In genomic region chr10:17457083-17457482, GRCh38 we compare ENCODE assay signal across 24 cellular contexts. TPM values are rescaled to one million over a fixed set of nuclear protein-coding genes. Genes with fewer than 3 reads are reported as not detected.
A peak's percentile ranks its signal among the peaks of the same experiment; 100 is the strongest.
DNase-seq lines count a peak whose midpoint lies in the region; ATAC-seq, FAIRE-seq and TF ChIP-seq lines count a peak whose summit lies in the region.
"Had no signal": no experiment of that assay in that cellular context is flagged by ENCODE, and none has a peak within 500 bp of the region (broad histone marks: within the 10 kb centered on the region; RNA-seq: fewer than 3 reads in every experiment).

No MANE protein-coding gene starts in this region.

- H3K79me2 ChIP-seq in K562 (ENCODE audit: control insufficient read depth, insufficient read depth, low read length) (peaks cover 39% of the 10 kb centered on the region), mesendoderm (ENCODE audit: control insufficient read depth, insufficient read depth, low read length) (no peaks in the 10 kb centered on the region)

- no peaks in the 10 kb centered on the region for H3K79me1 ChIP-seq in mesendoderm (ENCODE audit: low read length)

- ATAC-seq in K562 = no peak
- ATAC-seq in HG02588 (IDR thresholded peaks at IDR 0.05; ENCODE audit: unreplicated experiment) = no peak
- ATAC-seq: CD8-positive, alpha-beta T cell had no signal

- no TSS peak for BruUV-seq in K562 (replicated peaks; lab: Mats Ljungman, UMichigan)

- peak; percentile 58 for FAIRE-seq in K562 (lab: Jason Lieb, UNC)
- FAIRE-seq: D721Med, GM12891, GM18507, H1 had no signal

- in situ Hi-C loops in K562 (cut with MboI) = no loop called here

- no peak overlapping the region for H3K4me3 Mint-ChIP-seq in CD8-positive, alpha-beta memory T cell
- H3K4me3 Mint-ChIP-seq in activated CD4-positive, alpha-beta memory T cell treated with anti-CD3 and anti-CD28 coated beads for 36 hours = no peak overlapping the region
- H3K4me3 Mint-ChIP-seq in mesothelial cell of epicardium = no peak overlapping the region
- H3K4me3 Mint-ChIP-seq: B cell; CD8-positive, alpha-beta T cell had no signal

- H3K9me3 Mint-ChIP-seq in CD8-positive, alpha-beta memory T cell = no peaks in the 10 kb centered on the region
- no peaks in the 10 kb centered on the region for H3K9me3 Mint-ChIP-seq in activated CD4-positive, alpha-beta memory T cell treated with anti-CD3 and anti-CD28 coated beads for 36 hours
- H3K9me3 Mint-ChIP-seq in mesothelial cell of epicardium = no peaks in the 10 kb centered on the region
- H3K9me3 Mint-ChIP-seq: CD8-positive, alpha-beta T cell had no signal

- TF ChIP-seq CTCF in K562 (IDR thresholded peaks at IDR 0.05 in 2 of 3, conservative IDR thresholded peaks at IDR 0.05 in 1 of 3; ENCODE audit: insufficient read depth in 2 of 3, low read depth in 1 of 3, low read length in 3 of 3) = no peak
- no peak for TF ChIP-seq CTCF in mesothelial cell of epicardium (IDR thresholded peaks at IDR 0.05; ENCODE audit: unreplicated experiment)

- no peak overlapping the region for H3K27ac Mint-ChIP-seq in CD8-positive, alpha-beta memory T cell
- no peak overlapping the region for H3K27ac Mint-ChIP-seq in activated CD4-positive, alpha-beta memory T cell treated with anti-CD3 and anti-CD28 coated beads for 36 hours
- no peak overlapping the region for H3K27ac Mint-ChIP-seq in mesothelial cell of epicardium
- H3K27ac Mint-ChIP-seq: B cell; CD8-positive, alpha-beta T cell had no signal

- no peak overlapping the region for H3K4ac ChIP-seq in mesendoderm (ENCODE audit: low read depth, low read length)

- TF ChIP-seq RAD21 in K562 (CRISPR knock-in tag; conservative IDR thresholded peaks at IDR 0.05 in 1 of 2, IDR thresholded peaks at IDR 0.05 in 1 of 2) = no peak

- 0% methylated on average over 2 of the region's 2 CpGs for WGBS in K562 (ENCODE audit: insufficient coverage, low coverage, missing lambda C conversion rate)
- no CpG with 5 or more reads among the region's 2 CpGs for WGBS in mesendoderm (ENCODE audit: extremely low coverage, insufficient coverage, low lambda C conversion rate)

- H2BK5ac ChIP-seq in mesendoderm (ENCODE audit: low read length) = no peak overlapping the region

- no peak overlapping the region for H3K18ac ChIP-seq in mesendoderm (ENCODE audit: low read length)

- peaks cover 18 to 25% (median 21%) of the 10 kb centered on the region in 3 donors for H3K4me1 Mint-ChIP-seq in CD8-positive, alpha-beta memory T cell
- H3K4me1 Mint-ChIP-seq in activated CD4-positive, alpha-beta memory T cell treated with anti-CD3 and anti-CD28 coated beads for 36 hours (ENCODE audit: low read depth) = peaks cover 13% of the 10 kb centered on the region
- H3K4me1 Mint-ChIP-seq in mesothelial cell of epicardium = peaks cover 14% of the 10 kb centered on the region

- no peak for TF ChIP-seq POLR2A in K562 (conservative IDR thresholded peaks at IDR 0.05)

- H3K27me3 Mint-ChIP-seq in CD8-positive, alpha-beta memory T cell = peaks cover 11 to 37% of the 10 kb centered on the region in 2 donors
- peaks cover 13% of the 10 kb centered on the region for H3K27me3 Mint-ChIP-seq in activated CD4-positive, alpha-beta memory T cell treated with anti-CD3 and anti-CD28 coated beads for 36 hours
- H3K27me3 Mint-ChIP-seq in mesothelial cell of epicardium (ENCODE audit: low read depth) = peaks cover 52% of the 10 kb centered on the region

- H3K23ac ChIP-seq in mesendoderm (ENCODE audit: low read length) = no peak overlapping the region

- no peaks in the 10 kb centered on the region for H3K9me3 ChIP-seq in CD8-positive, alpha-beta memory T cell (ENCODE audit: low read length)
- no peaks in the 10 kb centered on the region for H3K9me3 ChIP-seq in K562 (replicated peaks; ENCODE audit: control insufficient read depth, insufficient read depth, low read depth, low read length)

- no peak for DNase-seq in CD8-positive, alpha-beta memory T cell
- DNase-seq in OCI-M1 (lab: John Stamatoyannopoulos, UW) (peak; percentile 40), K562 (ENCODE audit: extremely low read depth in 1 of 4, low spot score in 3 of 4) (peak in 1 of 4 experiments; percentile 66), mesendoderm (no peak), mesothelial cell of epicardium (ENCODE audit: low spot score in 2 of 2, unreplicated experiment in 2 of 2) (no peak)
- DNase-seq in activated CD4-positive, alpha-beta memory T cell treated with anti-CD3 and anti-CD28 coated beads for 36 hours = no peak
- DNase-seq: CD4-positive, CD25-positive, alpha-beta regulatory T cell; CD8-positive, alpha-beta T cell; DMS 273 treated with DMSO at 0.1 percent for 48 hours; DMS79; EL; GF-D8; H7; HCEC 1CT had no signal

- H2AFZ ChIP-seq in K562 (ENCODE audit: low read depth, low read length) = peak overlapping the region; percentile 11

- intact Hi-C loops in K562 (cut with micrococcal nuclease) = no loop called here
- intact Hi-C loops in activated CD4-positive, alpha-beta memory T cell treated with anti-CD3 and anti-CD28 coated beads for 36 hours (cut with micrococcal nuclease) = no loop called here

- H3K4me2 ChIP-seq in K562 (ENCODE audit: insufficient read depth, low read length) = peak overlapping the region; percentile 58; the same call in 1 of the 2 replicates
- H3K4me2 ChIP-seq in mesendoderm (ENCODE audit: low read length) = no peak overlapping the region
- H3K4me2 ChIP-seq: BLaER1 had no signal

- H4K20me1 ChIP-seq in K562 (replicated peaks; ENCODE audit: control insufficient read depth, insufficient read depth, low read length) = no peaks in the 10 kb centered on the region

- POLR2A ChIA-PET in CD8-positive, alpha-beta memory T cell (lab: Charles Lee) = no interaction called here
- POLR2A ChIA-PET in K562 (lab: Yijun Ruan, JAX) = interaction anchor here (0.6 to 1.7 kb wide), 5 partner anchors 10 to 70 kb away, joined by 3 to 5 read pairs (median 3); no protein-coding TSS in a partner anchor
- POLR2A ChIA-PET in activated CD4-positive, alpha-beta memory T cell treated with anti-CD3 and anti-CD28 coated beads for 36 hours (lab: Charles Lee) = no interaction called here

- H2AK5ac ChIP-seq in mesendoderm (ENCODE audit: low read length) = no peak overlapping the region

- H3K27ac ChIP-seq in CD8-positive, alpha-beta memory T cell (ENCODE audit: low read depth, low read length) = peak overlapping the region; percentile 9
- H3K27ac ChIP-seq in K562 (ENCODE audit: extremely low read depth, low read depth, low read length) (peak overlapping the region; percentile 24), mesendoderm (ENCODE audit: low read depth, low read length) (no peak overlapping the region)
- H3K27ac ChIP-seq: 22Rv1, BLaER1, C4-2B had no signal

- peak overlapping the region; percentile 1 to 68; a peak in 1 of 4 replicates for H3K9ac ChIP-seq in K562 (ENCODE audit: insufficient read depth in 1 of 2, low read depth in 2 of 2, low read length in 2 of 2)
- H3K9ac ChIP-seq in mesendoderm (ENCODE audit: low read length) = no peak overlapping the region
- H3K9ac ChIP-seq: BLaER1 had no signal

- no peaks in the 10 kb centered on the region for H3K9me1 ChIP-seq in K562 (ENCODE audit: control insufficient read depth, insufficient read depth, low read length)

- H3K4me1 ChIP-seq in CD8-positive, alpha-beta memory T cell (ENCODE audit: insufficient read depth, low read length) = peaks cover 7% of the 10 kb centered on the region
- peaks cover 27 to 44% of the 10 kb centered on the region in 2 experiments for H3K4me1 ChIP-seq in K562 (replicated peaks in 1 of 2; ENCODE audit: control insufficient read depth in 2 of 2, insufficient read depth in 2 of 2, low read length in 2 of 2)
- peaks cover 4% of the 10 kb centered on the region for H3K4me1 ChIP-seq in mesendoderm (ENCODE audit: control insufficient read depth, low read depth, low read length)

- CTCF ChIA-PET in CD8-positive, alpha-beta memory T cell (lab: Charles Lee) = interaction anchor here (0.6 kb wide), 1 partner anchor 10 kb away, joined by 4 read pairs; no protein-coding TSS in a partner anchor
- CTCF ChIA-PET in K562 (lab: Yijun Ruan, JAX; ENCODE audit: low intra/inter-chr PET ratio) = no interaction called here
- CTCF ChIA-PET in activated CD4-positive, alpha-beta memory T cell treated with anti-CD3 and anti-CD28 coated beads for 36 hours (lab: Charles Lee) = no interaction called here

- no peak overlapping the region for H2BK120ac ChIP-seq in mesendoderm (ENCODE audit: low read depth, low read length)

- H3K56ac ChIP-seq in mesendoderm (ENCODE audit: low read length) = no peak overlapping the region

- no peaks in the 10 kb centered on the region for H3K27me3 ChIP-seq in CD8-positive, alpha-beta memory T cell (ENCODE audit: insufficient read depth, low read length, poor library complexity, severe bottlenecking)
- H3K27me3 ChIP-seq in K562 (ENCODE audit: control insufficient read depth in 2 of 2, insufficient read depth in 2 of 2, low read length in 2 of 2) (no peaks in the 10 kb centered on the region), mesendoderm (ENCODE audit: insufficient read depth, low read length, poor library complexity) (peaks cover 2% of the 10 kb centered on the region)

- H3K4me3 ChIP-seq in CD8-positive, alpha-beta memory T cell (ENCODE audit: low read length) = no peak overlapping the region
- H3K4me3 ChIP-seq in K562 = no peak overlapping the region
- H3K4me3 ChIP-seq in mesendoderm (ENCODE audit: low read length) = no peak overlapping the region
- H3K4me3 ChIP-seq: BLaER1 had no signal

- H3K36me3 ChIP-seq in CD8-positive, alpha-beta memory T cell (ENCODE audit: insufficient read depth, low read length) = no peaks in the 10 kb centered on the region
- H3K36me3 ChIP-seq in K562 (ENCODE audit: control insufficient read depth, insufficient read depth, low read length) = no peaks in the 10 kb centered on the region
- H3K36me3 ChIP-seq in mesendoderm (ENCODE audit: control insufficient read depth, insufficient read depth, low read length) = no peaks in the 10 kb centered on the region
- H3K36me3 ChIP-seq: BLaER1 had no signal

- peak overlapping the region; percentile 28 for H4K8ac ChIP-seq in mesendoderm (ENCODE audit: low read depth, low read length)

- H4K5ac ChIP-seq in mesendoderm (ENCODE audit: low read length) = no peak overlapping the region

- peaks cover 0 to 2% (median 0%) of the 10 kb centered on the region in 3 donors for H3K36me3 Mint-ChIP-seq in CD8-positive, alpha-beta memory T cell
- H3K36me3 Mint-ChIP-seq in activated CD4-positive, alpha-beta memory T cell treated with anti-CD3 and anti-CD28 coated beads for 36 hours = no peaks in the 10 kb centered on the region
- no peaks in the 10 kb centered on the region for H3K36me3 Mint-ChIP-seq in mesothelial cell of epicardium
- H3K36me3 Mint-ChIP-seq: CD4-positive, CD25-positive, alpha-beta regulatory T cell; CD8-positive, alpha-beta T cell had no signal

- H2BK15ac ChIP-seq in mesendoderm (replicated peaks; ENCODE audit: low read depth) = no peak overlapping the region

- peak; percentile 82 for TF ChIP-seq EP300 in K562 (IDR thresholded peaks at IDR 0.05; ENCODE audit: low read length)

RNA-seq across cellular contexts. Expression of gene ST8SIA6, which starts 2.7 kb away (rescaled TPM):
- total RNA-seq in CD8-positive, alpha-beta memory T cell = not detected
- polyA plus RNA-seq in CD8-positive, alpha-beta memory T cell = 1.9 TPM
- 2.7 and 7.6 TPM in 2 replicates for total RNA-seq in K562 (2011; cell fraction: chromatin; rRNA removed; ENCODE audit: low replicate concordance)
- total RNA-seq in K562 (2011; cell fraction: nucleolus; rRNA removed) = 2.2 and 3.4 TPM in 2 replicates
- total RNA-seq in K562 (2011; cell fraction: nucleoplasm; rRNA removed) = 5.1 and 5.6 TPM in 2 replicates
- 3.9 and 5.1 TPM in 2 replicates for total RNA-seq in K562 (2014; rRNA removed)
- total RNA-seq in K562 (2014; rRNA removed; fragmentation: Illumina TruSeq; extraction: Trizol) = 6.4 and 7.2 TPM in 2 replicates
- total RNA-seq in K562 (2015; rRNA removed; fragmentation: Illumina TruSeq; extraction: Trizol) = 4.8 and 6.7 TPM in 2 replicates
- 5.0 and 6.6 TPM in 2 replicates for total RNA-seq in K562 (2021)
- 4.4 and 6.6 TPM in 2 replicates for polyA plus RNA-seq in K562 (2011; rRNA removed)
- 1.5 and 1.7 TPM in 2 replicates for polyA plus RNA-seq in K562 (2011; cell fraction: cytosol; rRNA removed)
- polyA plus RNA-seq in K562 (2011; cell fraction: nucleus; rRNA removed) = 2.2 and 2.9 TPM in 2 replicates
- 2.9 and 5.6 TPM in 2 replicates for polyA plus RNA-seq in K562 (2012)
- 4.1 and 5.2 TPM in 2 replicates for polyA plus RNA-seq in K562 (2014; fragmentation: Illumina TruSeq; extraction: Trizol)
- polyA plus RNA-seq in K562 (2014; fragmentation: Nextera tagmentation; extraction: Ambion mirVana) = 1 to 10 TPM in 1 of 2 experiments, under 1 TPM in 1; 0.69 to 1.2 TPM
- polyA plus RNA-seq in K562 (2014; rRNA removed) = 3.2 and 3.3 TPM in 2 replicates
- polyA minus RNA-seq in K562 (2011; rRNA and poly(A)+ RNA removed) = 7.8 and 11.2 TPM in 2 replicates
- polyA minus RNA-seq in K562 (2011; cell fraction: cytosol; rRNA and poly(A)+ RNA removed) = 2.1 and 7.0 TPM in 2 replicates
- 1.8 and 2.7 TPM in 2 replicates for polyA minus RNA-seq in K562 (2011; cell fraction: nucleus; rRNA and poly(A)+ RNA removed)
- polyA plus RNA-seq in mesendoderm (2013, experiment 1 of 2) = 1.5 TPM
- polyA plus RNA-seq in mesendoderm (2013, experiment 2 of 2) = 1.6 TPM
- under 1 TPM in 1 of 2 experiments, not detected in 1; 0.38 TPM for total RNA-seq in activated CD4-positive, alpha-beta memory T cell treated with anti-CD3 and anti-CD28 coated beads for 36 hours
- total RNA-seq in mesothelial cell of epicardium = 1.4 to 1.7 TPM (median 1.4 TPM) in 3 replicates
- total RNA-seq: B cell had no signal
- polyA plus RNA-seq: AG04450 had no signal
